In genomic region chr4:141133146-141134006, GRCh38 we compare ENCODE assay signal across 8 cellular contexts. TPM values are rescaled to one million over a fixed set of nuclear protein-coding genes. Genes with fewer than 3 reads are reported as not detected.
A peak's percentile ranks its signal among the peaks of the same experiment; 100 is the strongest.
DNase-seq lines count a peak whose midpoint lies in the region; ATAC-seq and TF ChIP-seq lines count a peak whose summit lies in the region.

TSS of gene RNF150 (minus strand) at chr4:141133469.

- no peak within 1 kb of the TSS for H3K27ac ChIP-seq in HL-60 (replicated peaks)
- peak within 1 kb of the TSS; percentile 79 for H3K27ac ChIP-seq in neural cell (ENCODE audit: low read length)
- peak within 1 kb of the TSS; percentile 51 to 90 (median 87) for H3K27ac ChIP-seq in thyroid gland

- TF ChIP-seq RAD21 in neural cell (conservative IDR thresholded peaks at IDR 0.05) = peak; percentile 98

- peak within 1 kb of the TSS; percentile 82 for H3K4me2 ChIP-seq in neural cell (ENCODE audit: low read length)

- DNase-seq in COLO668 (lab: John Stamatoyannopoulos, UW; ENCODE audit: unreplicated experiment) (peak; percentile 92), HL-60 (ENCODE audit: low read depth in 1 of 2, low spot score in 1 of 2) (peak; percentile 35 to 51), NCI-H82 (lab: John Stamatoyannopoulos, UW) (peak; percentile 92), globus pallidus (ENCODE audit: low spot score) (peak; percentile 78), thyroid gland (peak; percentile 87 to 88)

- peaks cover 35% of the 10 kb centered on the region for H3K79me2 ChIP-seq in neural cell (replicated peaks; ENCODE audit: insufficient read depth, low read length)

- peak; percentile 80 for TF ChIP-seq EP300 in neural cell (conservative IDR thresholded peaks at IDR 0.05; ENCODE audit: poor library complexity, severe bottlenecking)

- H3K4me3 ChIP-seq in HL-60 (replicated peaks; ENCODE audit: insufficient read depth, low read length) (peak within 1 kb of the TSS; percentile 42), neural cell (ENCODE audit: low read length) (peak within 1 kb of the TSS; percentile 89), thyroid gland (replicated peaks in 1 of 3) (peak within 1 kb of the TSS; percentile 37 to 88 (median 73))

- H3K27me3 ChIP-seq in HL-60 (ENCODE audit: insufficient read depth, poor library complexity, severe bottlenecking) (peaks cover 49% of the 10 kb centered on the region), neural cell (ENCODE audit: insufficient read depth, low read depth, low read length) (peaks cover 8% of the 10 kb centered on the region), thyroid gland (no peaks in the 10 kb centered on the region)

- peak; percentile 2 for TF ChIP-seq CTCF in HL-60 (IDR thresholded peaks at IDR 0.05; ENCODE audit: insufficient read depth, low read length)
- peak; percentile 98 for TF ChIP-seq CTCF in neural cell (IDR thresholded peaks at IDR 0.05; ENCODE audit: poor library complexity, severe bottlenecking)
- TF ChIP-seq CTCF in thyroid gland (IDR thresholded peaks at IDR 0.05) = peak; percentile 22 to 96 (median 74)

- 1 to 4% methylated on average over 16 to 27 of the region's 50 CpGs for WGBS in thyroid gland, 2 donors

- no peak within 1 kb of the TSS for H3K27ac Mint-ChIP-seq in activated naive CD4-positive, alpha-beta T cell treated with anti-CD3 and anti-CD28 coated beads, Interleukin-2, amount 50 U/mL, for 24 hours

- peaks cover 55% of the 10 kb centered on the region for H3K27me3 Mint-ChIP-seq in activated naive CD4-positive, alpha-beta T cell treated with anti-CD3 and anti-CD28 coated beads, Interleukin-2, amount 50 U/mL, for 24 hours

- no peaks in the 10 kb centered on the region for H3F3A ChIP-seq in neural cell (ENCODE audit: insufficient read depth, low read length, poor library complexity, severe bottlenecking)

- TF ChIP-seq POLR2A in thyroid gland (IDR thresholded peaks at IDR 0.05) = peak in 1 of 2 donors; percentile 75

- H3K4me1 ChIP-seq in thyroid gland = peaks cover 4 to 16% of the 10 kb centered on the region in 2 donors

- H3K36me3 Mint-ChIP-seq in activated naive CD4-positive, alpha-beta T cell treated with anti-CD3 and anti-CD28 coated beads, Interleukin-2, amount 50 U/mL, for 24 hours = no peaks in the 10 kb centered on the region

- H3K9me3 Mint-ChIP-seq in activated naive CD4-positive, alpha-beta T cell treated with anti-CD3 and anti-CD28 coated beads, Interleukin-2, amount 50 U/mL, for 24 hours = no peaks in the 10 kb centered on the region

- H3K36me3 ChIP-seq in neural cell (ENCODE audit: insufficient read depth, low read length) (no peaks in the 10 kb centered on the region), thyroid gland (no peaks in the 10 kb centered on the region)

- peak within 1 kb of the TSS; percentile 84 for H3K4me3 Mint-ChIP-seq in activated naive CD4-positive, alpha-beta T cell treated with anti-CD3 and anti-CD28 coated beads, Interleukin-2, amount 50 U/mL, for 24 hours

- H4K20me1 ChIP-seq in neural cell (ENCODE audit: insufficient read depth) = peaks cover 7% of the 10 kb centered on the region

- intact Hi-C loops in thyroid gland (cut with DNase I) = loop anchor here (5.0 kb wide), 1 partner anchor 271 kb away; no protein-coding TSS in a partner anchor

- H3K9me3 ChIP-seq in neural cell (ENCODE audit: low read length) = no peaks in the 10 kb centered on the region
- no peaks in the 10 kb centered on the region for H3K9me3 ChIP-seq in thyroid gland

- peak within 1 kb of the TSS; percentile 90 for H3K9ac ChIP-seq in neural cell (ENCODE audit: low read length)

- H3K4me1 Mint-ChIP-seq in activated naive CD4-positive, alpha-beta T cell treated with anti-CD3 and anti-CD28 coated beads, Interleukin-2, amount 50 U/mL, for 24 hours = peaks cover 7% of the 10 kb centered on the region

- no peaks in the 10 kb centered on the region for H3K9me2 ChIP-seq in neural cell (ENCODE audit: insufficient read depth, low read length)

- ATAC-seq in GM19455 (IDR thresholded peaks at IDR 0.05; ENCODE audit: unreplicated experiment) = peak; percentile 54

- H2AFZ ChIP-seq in neural cell (ENCODE audit: low read depth, low read length) = peak within 1 kb of the TSS; percentile 56

TF ChIP-seq in neural cell, 6 proteins besides CTCF, POLR2A, EP300 and RAD21:
- TF ChIP-seq EZH2 (IDR thresholded peaks at IDR 0.05; ENCODE audit: borderline replicate concordance, insufficient read depth, low read length, poor library complexity, severe bottlenecking) (no peak), REST (IDR thresholded peaks at IDR 0.05; ENCODE audit: borderline replicate concordance) (no peak), SMC3 (conservative IDR thresholded peaks at IDR 0.05; ENCODE audit: poor library complexity) (peak; percentile 99), TAF1 (IDR thresholded peaks at IDR 0.05; ENCODE audit: low read depth) (peak; percentile 90), MXI1 (conservative IDR thresholded peaks at IDR 0.05; ENCODE audit: poor library complexity, severe bottlenecking) (peak; percentile 83), POLR2AphosphoS5 (IDR thresholded peaks at IDR 0.05) (peak; percentile 86)

RNA-seq across cellular contexts. Expression of gene RNF150, which starts in this region (rescaled TPM):
- polyA plus RNA-seq in neural cell = 15.0 and 15.3 TPM in 2 replicates
- polyA minus RNA-seq in neural cell = 57.9 and 74.6 TPM in 2 replicates
- 10 to 100 TPM; 10.2 to 34.5 (median 24.2) TPM for total RNA-seq in thyroid gland

Comparison
In these comparisons a context has a peak if more than half of its experiments do, and no peak if none do; other contexts are left out.
1. CTCF ChIP-seq: peak in every context shown above with its lines; median percentile 98 in neural cell; 74 in thyroid gland; 2 in HL-60.